24 cellular contexts compared by ENCODE assay signal in genomic region chr3:143127801-143128200, GRCh38.
"Had no signal": no experiment of that assay in that cellular context is flagged by ENCODE, and none has a peak within 500 bp of the region (broad histone marks: within the 10 kb centered on the region; RNA-seq: fewer than 3 reads in every experiment).

No MANE protein-coding gene starts in this region.

- H3K4me3 Mint-ChIP-seq: naive B cell; neural progenitor cell; stimulated activated effector memory CD8-positive, alpha-beta T cell treated with anti-CD3 and anti-CD28 coated beads, Interleukin-12 subunit alpha, Interleukin-12 subunit beta, amount 100 ng/mL, for 72 hours; type B pancreatic cell had no signal

- H3K27ac Mint-ChIP-seq: neural progenitor cell; stimulated activated effector memory CD8-positive, alpha-beta T cell treated with anti-CD3 and anti-CD28 coated beads, Interleukin-12 subunit alpha, Interleukin-12 subunit beta, amount 100 ng/mL, for 72 hours; type B pancreatic cell had no signal

- DNase-seq: dermis blood vessel endothelial cell; effector memory CD4-positive, alpha-beta T cell; foreskin keratinocyte; heart left ventricle; hippocampal formation; islet precursor cell; kidney glomerular epithelial cell; left colon; left ventricle myocardium inferior; lower lobe of right lung; mucosa of descending colon; naive B cell; psoas muscle; right cardiac atrium; sigmoid colon; stimulated activated CD4-positive, alpha-beta T cell treated with anti-CD3 and anti-CD28 coated beads, Interleukin-2, amount 100 ng/mL, for 24 hours; stimulated activated CD4-positive, alpha-beta T cell treated with anti-CD3 and anti-CD28 coated beads, Interleukin-4, amount 100 ng/mL, for 24 hours; stimulated activated naive CD4-positive, alpha-beta T cell treated with Interleukin-2 at 50 U/mL for 16 hours; stomach; tibial artery had no signal

- H3K4me1 Mint-ChIP-seq: stimulated activated effector memory CD8-positive, alpha-beta T cell treated with anti-CD3 and anti-CD28 coated beads, Interleukin-12 subunit alpha, Interleukin-12 subunit beta, amount 100 ng/mL, for 72 hours had no signal

- H3K9me3 Mint-ChIP-seq: naive B cell; neural progenitor cell; stimulated activated effector memory CD8-positive, alpha-beta T cell treated with anti-CD3 and anti-CD28 coated beads, Interleukin-12 subunit alpha, Interleukin-12 subunit beta, amount 100 ng/mL, for 72 hours; type B pancreatic cell had no signal

- H3K36me3 Mint-ChIP-seq: stimulated activated effector memory CD8-positive, alpha-beta T cell treated with anti-CD3 and anti-CD28 coated beads, Interleukin-12 subunit alpha, Interleukin-12 subunit beta, amount 100 ng/mL, for 72 hours; type B pancreatic cell had no signal

- ATAC-seq: foreskin keratinocyte; gastroesophageal sphincter; heart left ventricle; left colon; lower lobe of right lung; mucosa of descending colon; psoas muscle; right cardiac atrium; stimulated activated effector memory CD8-positive, alpha-beta T cell treated with anti-CD3 and anti-CD28 coated beads, Interleukin-12 subunit alpha, Interleukin-12 subunit beta, amount 100 ng/mL, for 72 hours had no signal

- H3K27me3 Mint-ChIP-seq: naive B cell had no signal
